In the genomic region with DNA sequence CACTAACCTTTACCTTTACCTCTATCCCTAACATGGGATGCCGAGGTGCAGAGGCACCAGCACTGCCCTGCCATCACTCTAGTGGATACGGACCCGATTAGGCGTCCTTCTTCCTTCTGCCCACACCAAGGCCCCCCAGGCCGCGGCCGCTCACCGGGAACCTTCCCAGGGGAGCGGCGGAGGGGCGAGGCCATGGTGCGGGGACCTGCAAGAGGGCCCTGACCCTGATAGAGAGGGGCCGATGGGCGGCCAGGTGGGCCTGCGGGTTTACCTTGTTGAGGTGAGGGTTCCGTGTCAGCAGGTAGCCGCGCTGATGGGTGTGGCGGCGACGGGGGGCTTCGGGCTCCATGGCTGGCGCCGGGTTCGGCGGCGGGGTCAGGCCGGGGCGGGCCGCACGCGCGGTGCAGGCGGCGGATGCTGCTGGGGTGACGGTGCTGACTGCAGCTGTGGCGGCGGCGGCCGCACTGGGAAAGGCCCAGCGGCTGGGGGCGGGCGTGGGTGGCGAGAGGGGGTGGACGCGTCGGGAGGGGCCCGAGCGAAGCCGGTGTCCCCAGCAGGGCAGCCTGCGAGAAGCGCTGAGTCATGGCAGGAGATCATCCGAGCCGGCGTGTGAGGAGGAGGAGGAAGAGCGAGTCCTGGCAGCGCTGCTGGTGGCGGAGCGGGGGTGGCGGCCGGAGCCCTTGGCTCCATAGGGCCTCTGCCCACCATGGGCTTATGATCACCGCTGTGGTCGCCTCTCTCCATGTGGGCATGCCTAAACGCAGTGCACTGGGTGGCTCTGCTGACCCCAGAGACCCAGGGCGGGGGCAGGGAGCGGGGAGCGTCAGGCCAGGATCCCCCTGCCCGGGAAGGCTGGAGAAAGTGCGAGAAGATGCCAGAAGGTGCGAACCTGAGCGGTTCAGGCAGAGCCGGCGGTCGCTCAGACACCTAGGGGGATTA, we compare ENCODE assay signal across 9 cellular contexts. TPM values are rescaled to one million over a fixed set of nuclear protein-coding genes. Genes with fewer than 3 reads are reported as not detected.
DNase-seq lines count a peak whose midpoint lies in the region; ATAC-seq and TF ChIP-seq lines count a peak whose summit lies in the region.
"Had no signal": no experiment of that assay in that cellular context is flagged by ENCODE, and none has a peak within 500 bp of the region (broad histone marks: within the 10 kb centered on the region; RNA-seq: fewer than 3 reads in every experiment).

A gene (minus strand): TSS at position 446 of the 939 bp plus-strand sequence. CDS start 97 bp downstream, at position 349.

- H3K27me3 ChIP-seq in HUES64 (ENCODE audit: insufficient read depth, low read length) (peaks cover 19% of the 10 kb centered on the region), endocrine pancreas (ENCODE audit: control insufficient read depth, insufficient read depth, low read length) (no peaks in the 10 kb centered on the region), lower lobe of right lung (ENCODE audit: low read depth) (no peaks in the 10 kb centered on the region)

- ATAC-seq in GM21723 (IDR thresholded peaks at IDR 0.05; ENCODE audit: unreplicated experiment), result peak; percentile 84
- peak; percentile 95 for ATAC-seq in lower lobe of right lung

- no peak for TF ChIP-seq CTCF in GM12865 (IDR thresholded peaks at IDR 0.05; ENCODE audit: insufficient read depth, low read depth, low read length, missing control alignments)
- TF ChIP-seq CTCF in lower lobe of right lung (IDR thresholded peaks at IDR 0.05), result no peak

- DNase-seq in GM12865 (ENCODE audit: low read depth) (peak; percentile 81), lower lobe of right lung (peak; percentile 87), DMS114 treated with DMSO at 0.1 percent for 48 hours (lab: John Stamatoyannopoulos, UW; ENCODE audit: unreplicated experiment) (no peak)
- peak; percentile 40 for DNase-seq in activated CD4-positive, alpha-beta T cell treated with anti-CD3 and anti-CD28 coated beads for 48 hours
- DNase-seq in stimulated activated CD8-positive, alpha-beta memory T cell treated with anti-CD3 and anti-CD28 coated beads, Interleukin-15, amount 100 ng/mL, for 48 hours (ENCODE audit: low read depth in 2 of 2), result peak; percentile 20 to 37

- no peaks in the 10 kb centered on the region for H3K36me3 ChIP-seq in HUES64 (ENCODE audit: insufficient read depth, low read length)
- no peaks in the 10 kb centered on the region for H3K36me3 ChIP-seq in endocrine pancreas (ENCODE audit: control insufficient read depth, insufficient read depth, low read length)
- no peaks in the 10 kb centered on the region for H3K36me3 ChIP-seq in lower lobe of right lung
- H3K36me3 ChIP-seq: neutrophil had no signal

- intact Hi-C loops in lower lobe of right lung (cut with DNase I), result no loop called here

- H3K9me3 ChIP-seq in HUES64 (ENCODE audit: insufficient read depth, low read depth, low read length), result no peaks in the 10 kb centered on the region
- no peaks in the 10 kb centered on the region for H3K9me3 ChIP-seq in endocrine pancreas (ENCODE audit: control insufficient read depth, low read length)
- no peaks in the 10 kb centered on the region for H3K9me3 ChIP-seq in lower lobe of right lung
- H3K9me3 ChIP-seq: neutrophil had no signal

- 4% methylated on average over 74 of the region's 74 CpGs for WGBS in HUES64

- peaks cover 16% of the 10 kb centered on the region for H3K4me1 ChIP-seq in HUES64 (ENCODE audit: insufficient read depth, low read length)
- peaks cover 3% of the 10 kb centered on the region for H3K4me1 ChIP-seq in endocrine pancreas (ENCODE audit: control insufficient read depth, insufficient read depth, low read length)
- peaks cover 12% of the 10 kb centered on the region for H3K4me1 ChIP-seq in lower lobe of right lung

- 0 out of 2 replicates have a peak within 1 kb of the TSS, but pooled peaks have one; percentile 36 for H3K27ac ChIP-seq in HUES64 (ENCODE audit: low read depth, low read length)
- H3K27ac ChIP-seq in lower lobe of right lung, result peak within 1 kb of the TSS; percentile 82
- H3K27ac ChIP-seq: neutrophil had no signal

- H3K9ac ChIP-seq in HUES64 (ENCODE audit: low read depth, low read length), result peak within 1 kb of the TSS; percentile 77
- H3K9ac ChIP-seq in endocrine pancreas (ENCODE audit: control insufficient read depth, insufficient read depth, low read length), result peak within 1 kb of the TSS; percentile 70

- H3K4me3 ChIP-seq in GM12865 (ENCODE audit: low read depth, low read length) (peak within 1 kb of the TSS; percentile 57), HUES64 (ENCODE audit: low read length) (peak within 1 kb of the TSS; percentile 68), endocrine pancreas (ENCODE audit: control insufficient read depth, insufficient read depth, low read length) (peak within 1 kb of the TSS; percentile 79), lower lobe of right lung (peak within 1 kb of the TSS; percentile 70)

RNA-seq across cellular contexts. Expression of the gene that starts here (rescaled TPM):
- 8.0 TPM for polyA plus RNA-seq in HUES64 (2013, experiment 1 of 2)
- polyA plus RNA-seq in HUES64 (2013, experiment 2 of 2), result 6.9 TPM
- total RNA-seq in lower lobe of right lung, result 12.9 TPM
